Comparison of ENCODE assay signal across 11 cellular contexts in the genomic region with DNA sequence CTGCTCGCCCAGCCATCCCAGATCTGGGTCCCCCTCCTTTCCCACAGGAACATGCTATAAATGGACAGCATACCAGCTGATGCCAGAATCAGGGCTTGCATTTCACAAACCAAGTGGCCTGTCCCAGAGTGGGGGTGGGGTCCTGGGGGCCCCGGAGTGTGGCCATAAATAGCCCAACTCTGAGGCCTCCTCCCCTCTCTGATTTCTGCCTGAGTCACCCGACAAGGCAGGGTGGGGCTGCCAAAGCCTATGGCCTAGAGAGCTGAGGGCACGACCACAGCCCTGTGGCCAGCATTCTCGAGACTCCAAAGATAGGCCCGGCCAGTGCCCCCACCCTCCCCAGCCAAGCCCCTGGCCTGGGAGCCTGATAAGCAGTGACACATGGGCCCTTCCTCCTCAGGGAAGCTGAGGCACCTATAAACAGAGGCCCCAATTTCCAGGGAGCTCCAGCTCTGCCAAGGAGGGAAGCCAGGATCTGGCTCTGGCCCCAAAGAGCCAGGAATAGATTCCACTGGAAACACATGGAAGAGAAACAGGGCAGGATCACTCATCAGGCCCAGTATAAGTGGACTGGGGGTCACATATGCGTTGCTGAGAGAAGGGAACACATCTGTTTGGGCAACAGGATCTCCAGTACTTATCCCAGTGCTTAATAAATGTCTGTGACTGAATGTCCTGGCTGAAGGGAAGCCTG. TPM values are rescaled to one million over a fixed set of nuclear protein-coding genes. Genes with fewer than 3 reads are reported as not detected.
DNase-seq lines count a peak whose midpoint lies in the region; ATAC-seq and TF ChIP-seq lines count a peak whose summit lies in the region.
"Had no signal": no experiment of that assay in that cellular context is flagged by ENCODE, and none has a peak within 500 bp of the region (broad histone marks: within the 10 kb centered on the region; RNA-seq: fewer than 3 reads in every experiment).

No MANE protein-coding gene starts in this region.

- H3K9me3 ChIP-seq in CD8-positive, alpha-beta memory T cell (ENCODE audit: low read length): no peaks in the 10 kb centered on the region
- H3K9me3 ChIP-seq in SJSA1 (replicated peaks): no peaks in the 10 kb centered on the region

- H3K27ac ChIP-seq in CD8-positive, alpha-beta memory T cell (ENCODE audit: low read depth, low read length): peak overlapping the region; percentile 18
- peak overlapping the region; percentile 75 for H3K27ac ChIP-seq in SJSA1

- peak overlapping the region in 1 of 8 donors; percentile 78 for H3K27ac Mint-ChIP-seq in CD8-positive, alpha-beta memory T cell

- DNase-seq in CD8-positive, alpha-beta memory T cell: no peak
- DNase-seq in SJSA1 (ENCODE audit: low read depth in 1 of 2, low spot score in 2 of 2) (peak; percentile 67 to 85), foreskin fibroblast (peak; percentile 92 to 96), renal cortical epithelial cell (ENCODE audit: low read depth) (peak; percentile 66), SK-N-DZ (ENCODE audit: low spot score) (no peak), DMS79 treated with DMSO at 0.1 percent for 48 hours (lab: John Stamatoyannopoulos, UW) (no peak), NCI-H2081 treated with DMSO at 0.1 percent for 48 hours (lab: John Stamatoyannopoulos, UW) (no peak)
- DNase-seq: activated naive CD4-positive, alpha-beta T cell treated with anti-CD3 and anti-CD28 coated beads, Interleukin-2, amount 50 U/mL, for 16 hours; DMS79; SW 1271 had no signal

- no peaks in the 10 kb centered on the region for H3K36me3 Mint-ChIP-seq in CD8-positive, alpha-beta memory T cell

- CTCF ChIA-PET in CD8-positive, alpha-beta memory T cell (lab: Charles Lee): no interaction called here

- no peaks in the 10 kb centered on the region for H3K4me1 ChIP-seq in CD8-positive, alpha-beta memory T cell (ENCODE audit: insufficient read depth, low read length)
- H3K4me1 ChIP-seq in SJSA1 (replicated peaks): peaks cover 14% of the 10 kb centered on the region

- no peaks in the 10 kb centered on the region for H3K27me3 Mint-ChIP-seq in CD8-positive, alpha-beta memory T cell

- no peak overlapping the region for H3K4me3 Mint-ChIP-seq in CD8-positive, alpha-beta memory T cell

- no peaks in the 10 kb centered on the region for H3K4me1 Mint-ChIP-seq in CD8-positive, alpha-beta memory T cell

- H3K27me3 ChIP-seq in CD8-positive, alpha-beta memory T cell (ENCODE audit: insufficient read depth, low read length, poor library complexity, severe bottlenecking): no peaks in the 10 kb centered on the region
- H3K27me3 ChIP-seq in SJSA1 (replicated peaks): no peaks in the 10 kb centered on the region

- POLR2A ChIA-PET in CD8-positive, alpha-beta memory T cell (lab: Charles Lee): no interaction called here

- no peaks in the 10 kb centered on the region for H3K9me3 Mint-ChIP-seq in CD8-positive, alpha-beta memory T cell

- no peak for ATAC-seq in HG03095 (IDR thresholded peaks at IDR 0.05; ENCODE audit: unreplicated experiment)

- no peaks in the 10 kb centered on the region for H3K36me3 ChIP-seq in CD8-positive, alpha-beta memory T cell (ENCODE audit: insufficient read depth, low read length)
- no peaks in the 10 kb centered on the region for H3K36me3 ChIP-seq in SJSA1

- no peak for TF ChIP-seq CTCF in foreskin fibroblast (IDR thresholded peaks at IDR 0.05; ENCODE audit: low read depth, low read length)

- H3K4me3 ChIP-seq in CD8-positive, alpha-beta memory T cell (ENCODE audit: low read length): no peak overlapping the region
- H3K4me3 ChIP-seq in SJSA1: no peak overlapping the region
- no peak overlapping the region for H3K4me3 ChIP-seq in foreskin fibroblast (ENCODE audit: low read depth in 1 of 2, low read length in 2 of 2)

RNA-seq across cellular contexts. Expression of a gene that starts 20.3 kb away (rescaled TPM):
- total RNA-seq in CD8-positive, alpha-beta memory T cell: 1 to 10 TPM; 4.6 to 5.6 TPM
- polyA plus RNA-seq in CD8-positive, alpha-beta memory T cell: 11.8 TPM
- total RNA-seq in SJSA1 (2014; rRNA removed; shearing (Covaris generic)): 41.8 and 44.4 TPM in 2 replicates
- 11.0 and 17.0 TPM in 2 replicates for total RNA-seq in renal cortical epithelial cell
- 19.9 and 21.6 TPM in 2 replicates for polyA plus RNA-seq in SK-N-DZ (2014; cell fraction: cytosol; rRNA removed)
- polyA plus RNA-seq in SK-N-DZ (2014; cell fraction: nucleus; rRNA removed): 13.3 and 15.6 TPM in 2 replicates

RNA-seq across cellular contexts. Expression of a gene that starts 22.0 kb away (rescaled TPM):
- 10 to 100 TPM; 41.6 to 46.4 TPM for total RNA-seq in CD8-positive, alpha-beta memory T cell
- polyA plus RNA-seq in CD8-positive, alpha-beta memory T cell: 33.5 TPM
- total RNA-seq in SJSA1 (2014; rRNA removed; shearing (Covaris generic)): 35.6 and 41.7 TPM in 2 replicates
- total RNA-seq in renal cortical epithelial cell: 24.4 and 41.7 TPM in 2 replicates
- polyA plus RNA-seq in SK-N-DZ (2014; cell fraction: cytosol; rRNA removed): 50.4 and 55.7 TPM in 2 replicates
- polyA plus RNA-seq in SK-N-DZ (2014; cell fraction: nucleus; rRNA removed): 99.1 and 102 TPM in 2 replicates

Comparison
In these comparisons a context has a peak if more than half of its experiments do, and no peak if none do; other contexts are left out.
1. DNase-seq: peak in SJSA1 (2 of 2), foreskin fibroblast (2 of 2) and renal cortical epithelial cell (single experiment); none in CD8-positive, alpha-beta memory T cell (0 of 5), SK-N-DZ (single experiment), DMS79 treated with DMSO at 0.1 percent for 48 hours (single experiment) and NCI-H2081 treated with DMSO at 0.1 percent for 48 hours (single experiment).